21 cellular contexts compared by ENCODE assay signal in genomic region chr1:234868296-234869147, GRCh38.
"Had no signal": no experiment of that assay in that cellular context is flagged by ENCODE, and none has a peak within 500 bp of the region (broad histone marks: within the 10 kb centered on the region; RNA-seq: fewer than 3 reads in every experiment).

No MANE protein-coding gene starts in this region.

- H3K36me3 Mint-ChIP-seq: activated naive CD4-positive, alpha-beta T cell treated with anti-CD3 and anti-CD28 coated beads, Interleukin-2, amount 50 U/mL, for 24 hours; mesothelial cell of epicardium; neural progenitor cell; type B pancreatic cell had no signal

- H3K27me3 ChIP-seq: ascending aorta, esophagus muscularis mucosa, hepatocyte, neural progenitor cell, stomach had no signal

- H3K9me3 ChIP-seq: ascending aorta, esophagus muscularis mucosa, prostate gland, stomach had no signal

- H3K36me3 ChIP-seq: ascending aorta, esophagus muscularis mucosa, neural progenitor cell, prostate gland, stomach had no signal

- H3K27ac Mint-ChIP-seq: activated CD8-positive, alpha-beta T cell treated with anti-CD3 and anti-CD28 coated beads for 36 hours; activated naive CD4-positive, alpha-beta T cell treated with anti-CD3 and anti-CD28 coated beads, Interleukin-2, amount 50 U/mL, for 24 hours; mesothelial cell of epicardium; type B pancreatic cell had no signal

- H3K27me3 Mint-ChIP-seq: activated CD4-positive, alpha-beta T cell treated with anti-CD3 and anti-CD28 coated beads, Interleukin-2, amount 10 ng/mL, durations not matched to agents 24 days and 14 days; activated CD8-positive, alpha-beta T cell treated with anti-CD3 and anti-CD28 coated beads for 36 hours; activated naive CD4-positive, alpha-beta T cell treated with anti-CD3 and anti-CD28 coated beads, Interleukin-2, amount 50 U/mL, for 24 hours; type B pancreatic cell had no signal

- H3K4me3 Mint-ChIP-seq: activated CD4-positive, alpha-beta T cell treated with anti-CD3 and anti-CD28 coated beads, Interleukin-2, amount 10 ng/mL, durations not matched to agents 24 days and 14 days; activated CD8-positive, alpha-beta T cell treated with anti-CD3 and anti-CD28 coated beads for 36 hours; activated naive CD4-positive, alpha-beta T cell treated with anti-CD3 and anti-CD28 coated beads, Interleukin-2, amount 50 U/mL, for 24 hours; activated T-cell treated with anti-CD3 and anti-CD28 coated beads, Interleukin-2, amount 50 U/mL, for 4 hours; mesothelial cell of epicardium; neural progenitor cell; type B pancreatic cell had no signal

- H3K4me1 ChIP-seq: prostate gland had no signal

- DNase-seq: activated CD4-positive, alpha-beta T cell treated with anti-CD3 and anti-CD28 coated beads, Interleukin-2, amount 10 ng/mL, durations not matched to agents 24 days and 14 days; activated CD4-positive, CD25-positive, alpha-beta regulatory T cell; activated CD8-positive, alpha-beta memory T cell treated with anti-CD3 and anti-CD28 coated beads, Interleukin-2, amount 50 U/mL, for 4 hours; activated CD8-positive, alpha-beta T cell treated with anti-CD3 and anti-CD28 coated beads for 36 hours; activated gamma-delta T cell; activated T-cell treated with anti-CD3 and anti-CD28 coated beads, Interleukin-2, amount 50 U/mL, for 4 hours; cerebellar nuclear complex; effector CD8-positive, alpha-beta T cell; kidney; small intestine; stimulated activated CD4-positive, alpha-beta T cell treated with anti-CD3 and anti-CD28 coated beads, Interleukin-15, amount 100 ng/mL, for 24 hours; stimulated activated CD4-positive, alpha-beta T cell treated with anti-CD3 and anti-CD28 coated beads, Interleukin-2, amount 100 ng/mL, for 48 hours; stomach had no signal

- H3K27ac ChIP-seq: neural progenitor cell, prostate gland had no signal

- H3K9me3 Mint-ChIP-seq: activated naive CD4-positive, alpha-beta T cell treated with anti-CD3 and anti-CD28 coated beads, Interleukin-2, amount 50 U/mL, for 24 hours; activated T-cell treated with anti-CD3 and anti-CD28 coated beads, Interleukin-2, amount 50 U/mL, for 4 hours; mesothelial cell of epicardium; type B pancreatic cell had no signal

- H3K4me3 ChIP-seq: ascending aorta, esophagus muscularis mucosa, hepatocyte, neural progenitor cell, prostate gland, stomach had no signal
